Comparison of ENCODE assay signal across 22 cellular contexts in genomic region chr11:68764746-68765145, GRCh38. TPM values are rescaled to one million over a fixed set of nuclear protein-coding genes. Genes with fewer than 3 reads are reported as not detected.
"Had no signal": no experiment of that assay in that cellular context is flagged by ENCODE, and none has a peak within 500 bp of the region (broad histone marks: within the 10 kb centered on the region; RNA-seq: fewer than 3 reads in every experiment).

No MANE protein-coding gene starts in this region.

- H3K27ac ChIP-seq: coronary artery, gastrocnemius medialis, parathyroid adenoma, right lobe of liver, thyroid gland had no signal

- H3K9me3 ChIP-seq: gastrocnemius medialis, right lobe of liver, thyroid gland had no signal

- H3K4me3 ChIP-seq: coronary artery, gastrocnemius medialis, right lobe of liver, thyroid gland had no signal

- H3K27ac Mint-ChIP-seq: nephron progenitor cell; progenitor cell of endocrine pancreas; stimulated activated naive CD8-positive, alpha-beta T cell treated with anti-CD3 and anti-CD28 coated beads, Interleukin-15, amount 100 ng/mL, for 72 hours had no signal

- H3K4me3 Mint-ChIP-seq: effector memory CD8-positive, alpha-beta T cell; nephron progenitor cell; stimulated activated naive CD8-positive, alpha-beta T cell treated with anti-CD3 and anti-CD28 coated beads, Interleukin-15, amount 100 ng/mL, for 72 hours had no signal

- DNase-seq: dermis blood vessel endothelial cell; effector memory CD8-positive, alpha-beta T cell; foreskin fibroblast; gastrocnemius medialis; head of caudate nucleus; mesenchymal stem cell; naive thymus-derived CD8-positive, alpha-beta T cell; nephron progenitor cell; right lobe of liver; small intestine; stimulated activated CD4-positive, alpha-beta T cell treated with anti-CD3 and anti-CD28 coated beads, Interleukin-15, amount 100 ng/mL, for 24 hours; stimulated activated CD4-positive, alpha-beta T cell treated with anti-CD3 and anti-CD28 coated beads, Interleukin-2, amount 100 ng/mL, for 48 hours; stimulated activated naive CD4-positive, alpha-beta T cell; stimulated activated naive CD8-positive, alpha-beta T cell treated with anti-CD3 and anti-CD28 coated beads, Interleukin-15, amount 100 ng/mL, for 72 hours; thyroid gland; trophoblast cell had no signal

- H3K9me3 Mint-ChIP-seq: effector memory CD8-positive, alpha-beta T cell; naive thymus-derived CD8-positive, alpha-beta T cell; nephron progenitor cell; stimulated activated naive CD8-positive, alpha-beta T cell treated with anti-CD3 and anti-CD28 coated beads, Interleukin-15, amount 100 ng/mL, for 72 hours had no signal

- H3K9ac ChIP-seq: parathyroid adenoma had no signal

- H3K27me3 Mint-ChIP-seq: effector memory CD8-positive, alpha-beta T cell; naive thymus-derived CD8-positive, alpha-beta T cell; stimulated activated naive CD8-positive, alpha-beta T cell treated with anti-CD3 and anti-CD28 coated beads, Interleukin-15, amount 100 ng/mL, for 72 hours had no signal

- ATAC-seq: effector memory CD8-positive, alpha-beta T cell; esophagus mucosa; gastrocnemius medialis; naive thymus-derived CD8-positive, alpha-beta T cell had no signal

- H3K4me1 Mint-ChIP-seq: stimulated activated naive CD8-positive, alpha-beta T cell treated with anti-CD3 and anti-CD28 coated beads, Interleukin-15, amount 100 ng/mL, for 72 hours had no signal

RNA-seq across cellular contexts. Expression of gene TESMIN, which starts 13.4 kb away (rescaled TPM):
- total RNA-seq: myocyte, osteoblast had no signal
